ENCODE assay signal across 17 cellular contexts in the genomic region with DNA sequence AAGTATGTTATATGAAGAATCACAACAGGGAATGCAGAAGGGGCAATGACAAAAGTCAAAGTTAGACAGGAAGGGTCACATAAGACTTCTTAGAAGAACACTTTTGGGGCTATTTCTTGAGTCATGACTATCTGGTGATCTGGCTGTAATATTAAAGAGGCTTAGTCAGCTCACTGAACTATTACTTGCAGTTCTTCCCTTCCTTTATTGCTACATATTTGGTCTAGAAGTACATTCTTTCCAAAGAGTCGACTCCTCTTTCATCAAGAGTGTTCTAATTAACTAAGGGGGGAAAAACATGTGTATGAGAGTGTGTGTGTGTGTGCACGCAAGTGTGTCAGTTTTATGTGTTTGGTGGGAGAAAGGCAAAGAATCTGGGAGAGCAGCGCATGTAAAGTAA.
"Had no signal": no experiment of that assay in that cellular context is flagged by ENCODE, and none has a peak within 500 bp of the region (broad histone marks: within the 10 kb centered on the region; RNA-seq: fewer than 3 reads in every experiment).

No MANE protein-coding gene starts in this region.

- DNase-seq: activated CD4-positive, alpha-beta T cell treated with anti-CD3 and anti-CD28 coated beads, Interleukin-2, amount 50 U/mL, for 4 hours; activated CD4-positive, CD25-positive, alpha-beta regulatory T cell; activated effector memory CD4-positive, alpha-beta T cell treated with Interleukin-2 at 50 U/mL for 16 hours; activated T-cell treated with anti-CD3 and anti-CD28 coated beads, Interleukin-2, amount 50 U/mL, for 24 hours; amygdala; brain microvascular endothelial cell; dorsolateral prefrontal cortex; kidney glomerular epithelial cell; pancreas; stomach; T-helper 2 cell had no signal

- H3K4me3 ChIP-seq: dorsolateral prefrontal cortex, hepatocyte, pancreas, skin epidermis, stomach, vagina had no signal

- ATAC-seq: pancreas had no signal

- H3K27me3 Mint-ChIP-seq: activated naive CD4-positive, alpha-beta T cell treated with anti-CD3 and anti-CD28 coated beads, Interleukin-2, amount 50 U/mL, for 24 hours; activated T-cell treated with anti-CD3 and anti-CD28 coated beads, Interleukin-2, amount 50 U/mL, for 24 hours had no signal

- H3K27me3 ChIP-seq: brain microvascular endothelial cell, dorsolateral prefrontal cortex, hepatocyte, pancreas, stomach, vagina had no signal

- H3K9me3 Mint-ChIP-seq: activated naive CD4-positive, alpha-beta T cell treated with anti-CD3 and anti-CD28 coated beads, Interleukin-2, amount 50 U/mL, for 24 hours; neural crest cell had no signal

- H3K4me3 Mint-ChIP-seq: activated naive CD4-positive, alpha-beta T cell treated with anti-CD3 and anti-CD28 coated beads, Interleukin-2, amount 50 U/mL, for 24 hours; activated T-cell treated with anti-CD3 and anti-CD28 coated beads, Interleukin-2, amount 50 U/mL, for 24 hours; neural crest cell had no signal

- H3K27ac Mint-ChIP-seq: activated naive CD4-positive, alpha-beta T cell treated with anti-CD3 and anti-CD28 coated beads, Interleukin-2, amount 50 U/mL, for 24 hours; activated T-cell treated with anti-CD3 and anti-CD28 coated beads, Interleukin-2, amount 50 U/mL, for 24 hours had no signal

- H3K36me3 Mint-ChIP-seq: activated naive CD4-positive, alpha-beta T cell treated with anti-CD3 and anti-CD28 coated beads, Interleukin-2, amount 50 U/mL, for 24 hours had no signal

- H3K36me3 ChIP-seq: brain microvascular endothelial cell, pancreas, stomach, vagina had no signal

- H3K4me1 Mint-ChIP-seq: activated naive CD4-positive, alpha-beta T cell treated with anti-CD3 and anti-CD28 coated beads, Interleukin-2, amount 50 U/mL, for 24 hours; neural crest cell had no signal

- FAIRE-seq: pancreas, TTC549 had no signal
